24 cellular contexts compared by ENCODE assay signal in genomic region chr10:56348101-56348500, GRCh38.
"Had no signal": no experiment of that assay in that cellular context is flagged by ENCODE, and none has a peak within 500 bp of the region (broad histone marks: within the 10 kb centered on the region; RNA-seq: fewer than 3 reads in every experiment).

No MANE protein-coding gene starts in this region.

- H2AFZ ChIP-seq: hepatocyte had no signal

- H3K79me2 ChIP-seq: hepatocyte had no signal

- H3K4me1 ChIP-seq: colonic mucosa, esophagus muscularis mucosa, esophagus squamous epithelium, foreskin keratinocyte, gastrocnemius medialis, gastroesophageal sphincter, heart left ventricle, heart right ventricle had no signal

- H3K27ac ChIP-seq: colonic mucosa, coronary artery, dorsolateral prefrontal cortex, esophagus muscularis mucosa, esophagus squamous epithelium, foreskin keratinocyte, gastrocnemius medialis, gastroesophageal sphincter, heart left ventricle, heart right ventricle, hepatocyte had no signal

- H3K4me3 ChIP-seq: colonic mucosa, coronary artery, dorsolateral prefrontal cortex, esophagus muscularis mucosa, esophagus squamous epithelium, gastrocnemius medialis, gastroesophageal sphincter, heart left ventricle, heart right ventricle, hepatocyte had no signal

- H3K9me3 ChIP-seq: colonic mucosa, esophagus muscularis mucosa, esophagus squamous epithelium, gastrocnemius medialis, gastroesophageal sphincter, heart left ventricle had no signal

- H3K36me3 ChIP-seq: colonic mucosa, esophagus muscularis mucosa, esophagus squamous epithelium, gastrocnemius medialis, gastroesophageal sphincter, heart left ventricle, heart right ventricle had no signal

- H3K4me2 ChIP-seq: hepatocyte had no signal

- ATAC-seq: effector memory CD8-positive, alpha-beta T cell; esophagus mucosa; foreskin keratinocyte; gastrocnemius medialis; gastroesophageal sphincter; heart left ventricle; heart right ventricle had no signal

- DNase-seq: colonic mucosa; cortex of kidney; dermis blood vessel endothelial cell; dorsolateral prefrontal cortex; effector CD4-positive, alpha-beta T cell; effector CD8-positive, alpha-beta T cell; effector memory CD4-positive, alpha-beta T cell; effector memory CD8-positive, alpha-beta T cell; endodermal cell; erythroblast; esophagus squamous epithelium; foreskin fibroblast; foreskin melanocyte; gastrocnemius medialis; glutamatergic neuron; head of caudate nucleus; heart left ventricle; heart right ventricle had no signal

- H3K27me3 ChIP-seq: colonic mucosa, dorsolateral prefrontal cortex, esophagus muscularis mucosa, esophagus squamous epithelium, foreskin keratinocyte, gastrocnemius medialis, gastroesophageal sphincter, heart left ventricle, heart right ventricle, hepatocyte had no signal
